Comparison of ENCODE assay signal across 8 cellular contexts in the genomic region with DNA sequence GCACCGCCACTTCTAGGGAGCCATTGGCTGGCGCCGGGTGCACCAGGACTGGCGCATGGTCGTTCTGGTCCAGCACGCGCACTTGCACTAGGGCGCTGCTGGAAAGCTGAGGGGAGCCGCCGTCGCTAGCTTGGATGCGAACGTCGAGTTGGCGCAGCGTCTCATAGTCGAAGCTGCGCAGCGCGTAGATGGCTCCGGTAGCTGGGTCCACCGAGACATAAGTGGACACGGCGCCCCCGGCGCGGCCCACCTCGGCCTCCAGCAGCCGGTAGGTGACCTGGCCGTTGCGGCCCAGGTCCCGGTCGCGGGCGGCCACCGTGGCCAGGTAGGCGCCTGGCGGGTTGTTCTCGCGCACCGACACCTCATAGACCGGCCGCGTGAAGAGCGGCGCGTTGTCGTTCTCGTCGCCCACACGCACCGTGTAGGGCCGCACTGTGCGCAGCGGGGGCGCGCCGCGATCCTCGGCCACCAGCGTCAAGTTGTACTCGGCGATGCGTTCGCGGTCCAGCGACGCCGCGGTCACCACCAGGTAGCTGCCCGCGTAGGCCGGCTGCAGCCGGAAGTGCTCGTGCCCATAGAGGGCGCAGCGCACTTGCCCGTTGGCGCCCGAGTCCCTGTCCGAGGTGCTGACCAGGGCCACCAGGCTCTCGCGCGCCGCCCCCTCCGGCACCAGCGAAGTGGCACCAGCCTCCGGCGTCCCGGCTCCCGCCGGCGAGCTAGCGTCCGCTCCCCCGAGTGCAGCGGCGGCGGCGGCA. TPM values are rescaled to one million over a fixed set of nuclear protein-coding genes. Genes with fewer than 3 reads are reported as not detected.
DNase-seq lines count a peak whose midpoint lies in the region; TF ChIP-seq lines count a peak whose summit lies in the region.

No MANE protein-coding gene starts in this region.

- no peak for TF ChIP-seq POLR2A in ovary (IDR thresholded peaks at IDR 0.05)

- TF ChIP-seq CTCF in cardiac muscle cell (IDR thresholded peaks at IDR 0.05; ENCODE audit: low read depth, low read length) = peak; percentile 52
- TF ChIP-seq CTCF in ovary (IDR thresholded peaks at IDR 0.05) = no peak

- H3K36me3 Mint-ChIP-seq in activated CD4-positive, alpha-beta memory T cell treated with anti-CD3 and anti-CD28 coated beads, Interleukin-2, amount 10 ng/mL, durations not matched to agents 7 days and 5 days (ENCODE audit: low read depth) = peaks cover 12% of the 10 kb centered on the region

- H3K4me1 ChIP-seq in cardiac muscle cell (ENCODE audit: low read depth) (peaks cover 1% of the 10 kb centered on the region), ovary (ENCODE audit: insufficient read depth) (peaks cover 6% of the 10 kb centered on the region)

- H3K27me3 ChIP-seq in cardiac muscle cell (peaks cover 61% of the 10 kb centered on the region), ovary (peaks cover 10% of the 10 kb centered on the region)

- H3K4me1 Mint-ChIP-seq in activated CD4-positive, alpha-beta memory T cell treated with anti-CD3 and anti-CD28 coated beads, Interleukin-2, amount 10 ng/mL, durations not matched to agents 7 days and 5 days = peaks cover 21% of the 10 kb centered on the region

- no peaks in the 10 kb centered on the region for H3K9me3 Mint-ChIP-seq in activated CD4-positive, alpha-beta memory T cell treated with anti-CD3 and anti-CD28 coated beads, Interleukin-2, amount 10 ng/mL, durations not matched to agents 7 days and 5 days

- POLR2A ChIA-PET in activated CD4-positive, alpha-beta memory T cell treated with anti-CD3 and anti-CD28 coated beads, Interleukin-2, amount 10 ng/mL, durations not matched to agents 7 days and 5 days (lab: Charles Lee) = no interaction called here

- H3K27ac ChIP-seq in cardiac muscle cell (no peak overlapping the region), ovary (no peak overlapping the region)

- H3K9me3 ChIP-seq in cardiac muscle cell (ENCODE audit: low read depth) = no peaks in the 10 kb centered on the region
- peaks cover 0 to 25% of the 10 kb centered on the region in 2 donors for H3K9me3 ChIP-seq in ovary

- H3K4me3 ChIP-seq in cardiac muscle cell = peak overlapping the region; percentile 12
- H3K4me3 ChIP-seq in ovary = no peak overlapping the region

- intact Hi-C loops in ovary (cut with DNase I) = no loop called here

- H3K27ac Mint-ChIP-seq in activated CD4-positive, alpha-beta memory T cell treated with anti-CD3 and anti-CD28 coated beads, Interleukin-2, amount 10 ng/mL, durations not matched to agents 7 days and 5 days = no peak overlapping the region

- TF ChIP-seq EP300 in ovary (IDR thresholded peaks at IDR 0.05) = no peak

- no peak overlapping the region for H3K4me3 Mint-ChIP-seq in activated CD4-positive, alpha-beta memory T cell treated with anti-CD3 and anti-CD28 coated beads, Interleukin-2, amount 10 ng/mL, durations not matched to agents 7 days and 5 days

- no peaks in the 10 kb centered on the region for H3K36me3 ChIP-seq in cardiac muscle cell
- H3K36me3 ChIP-seq in ovary = no peaks in the 10 kb centered on the region

- WGBS in ovary, 3 donors = 2 to 5% (median 4%) methylated on average over 43 to 100 of the region's 100 CpGs

- peak; percentile 88 for DNase-seq in ELF-1 (ENCODE audit: low read depth, low spot score)
- DNase-seq in activated CD4-positive, alpha-beta memory T cell treated with anti-CD3 and anti-CD28 coated beads, Interleukin-2, amount 10 ng/mL, durations not matched to agents 7 days and 5 days = peak; percentile 42
- DNase-seq in cardiac muscle cell (ENCODE audit: low read depth in 1 of 2, low spot score in 1 of 2) = peak; percentile 51 to 90
- peak in 3 of 5 donors; percentile 25 to 53 (median 27) for DNase-seq in ovary
- no peak for DNase-seq in NCI-H2171 (lab: John Stamatoyannopoulos, UW)
- DNase-seq in OCI-M2 (lab: John Stamatoyannopoulos, UW; ENCODE audit: unreplicated experiment) = no peak
- no peak for DNase-seq in A172 (ENCODE audit: low spot score)
- no peak for DNase-seq in NCI-H187 treated with DMSO at 0.1 percent for 48 hours (lab: John Stamatoyannopoulos, UW)

- peaks cover 63% of the 10 kb centered on the region for H3K27me3 Mint-ChIP-seq in activated CD4-positive, alpha-beta memory T cell treated with anti-CD3 and anti-CD28 coated beads, Interleukin-2, amount 10 ng/mL, durations not matched to agents 7 days and 5 days

- CTCF ChIA-PET in activated CD4-positive, alpha-beta memory T cell treated with anti-CD3 and anti-CD28 coated beads, Interleukin-2, amount 10 ng/mL, durations not matched to agents 7 days and 5 days (lab: Charles Lee) = interaction anchor here (1.0 to 2.8 kb wide), 5 partner anchors 18 to 184 kb away, joined by 3 to 12 read pairs (median 3); no protein-coding TSS in a partner anchor

RNA-seq across cellular contexts. Expression of gene PCDH8, which starts 1.7 kb away (rescaled TPM):
- total RNA-seq in activated CD4-positive, alpha-beta memory T cell treated with anti-CD3 and anti-CD28 coated beads, Interleukin-2, amount 10 ng/mL, durations not matched to agents 7 days and 5 days = not detected
- total RNA-seq in cardiac muscle cell (0.42 and 0.74 TPM in 2 replicates), ovary (not detected)
- polyA plus RNA-seq in cardiac muscle cell (0.07 and 0.84 TPM in 2 replicates), ovary (under 1 TPM in 1 of 2 donors, not detected in 1; 0.06 TPM)
- not detected in 2 replicates for total RNA-seq in A172 (2014; rRNA removed; shearing (Covaris generic))

Comparison
In these comparisons a context has a peak if more than half of its experiments do, and no peak if none do; other contexts are left out.
1. DNase-seq: peak in ELF-1 (single experiment), activated CD4-positive, alpha-beta memory T cell treated with anti-CD3 and anti-CD28 coated beads, Interleukin-2, amount 10 ng/mL, durations not matched to agents 7 days and 5 days (single experiment), cardiac muscle cell (2 of 2) and ovary (3 of 5); none in NCI-H2171 (single experiment), OCI-M2 (single experiment), A172 (single experiment) and NCI-H187 treated with DMSO at 0.1 percent for 48 hours (single experiment).